8 cellular contexts compared by ENCODE assay signal in the genomic region with DNA sequence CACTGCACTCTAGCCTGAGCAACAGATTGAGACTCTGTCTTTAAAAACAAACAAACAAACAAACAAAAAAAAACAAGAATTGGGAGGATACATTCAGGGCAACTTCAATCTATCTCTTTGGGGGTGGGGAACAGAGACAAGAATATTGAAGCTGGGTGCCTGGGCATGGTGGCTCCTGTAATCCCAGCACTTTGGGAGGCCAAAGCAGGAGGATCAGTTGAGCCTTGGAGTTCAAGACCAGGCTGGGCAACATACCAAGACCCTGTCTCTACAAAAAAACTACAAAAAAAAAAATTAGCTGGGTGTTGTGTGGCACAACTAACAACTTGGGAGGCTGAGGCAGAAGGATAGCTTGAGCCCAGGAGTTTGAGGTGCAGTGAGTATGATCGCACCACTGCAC.
DNase-seq lines count a peak whose midpoint lies in the region; ATAC-seq and TF ChIP-seq lines count a peak whose summit lies in the region.

No MANE protein-coding gene starts in this region.

- H3K27me3 Mint-ChIP-seq in dendritic cell treated with granulocyte-macrophage colony-stimulating factor and Interleukin-4, amounts not matched to agents 40 ng/mL and 50 ng/mL, for 4 days, result peaks cover 1% of the 10 kb centered on the region
- peaks cover 13% of the 10 kb centered on the region for H3K27me3 Mint-ChIP-seq in nephron progenitor cell (ENCODE audit: low read depth, poor library complexity)

- H3K4me3 ChIP-seq in BLaER1 (peak overlapping the region; percentile 84), Loucy (ENCODE audit: low read length, poor library complexity, severe bottlenecking) (peak overlapping the region; percentile 97)

- H4K20me1 ChIP-seq in BLaER1, result peaks cover 58% of the 10 kb centered on the region
- H4K20me1 ChIP-seq in Loucy (ENCODE audit: insufficient read depth, low read length, poor library complexity, severe bottlenecking), result peaks cover 25% of the 10 kb centered on the region

- H3K4me3 Mint-ChIP-seq in dendritic cell treated with granulocyte-macrophage colony-stimulating factor and Interleukin-4, amounts not matched to agents 40 ng/mL and 50 ng/mL, for 4 days, result peak overlapping the region; percentile 72
- peak overlapping the region; percentile 86 for H3K4me3 Mint-ChIP-seq in nephron progenitor cell

- H3K27ac Mint-ChIP-seq in dendritic cell treated with granulocyte-macrophage colony-stimulating factor and Interleukin-4, amounts not matched to agents 40 ng/mL and 50 ng/mL, for 4 days, result peak overlapping the region; percentile 79
- H3K27ac Mint-ChIP-seq in nephron progenitor cell, result no peak overlapping the region

- no peaks in the 10 kb centered on the region for H3K9me3 ChIP-seq in BLaER1
- H3K9me3 ChIP-seq in Loucy (ENCODE audit: insufficient read depth, low read depth, low read length), result no peaks in the 10 kb centered on the region

- H2AFZ ChIP-seq in Loucy (ENCODE audit: low read length), result no peak overlapping the region

- peaks cover 10% of the 10 kb centered on the region for H3K36me3 Mint-ChIP-seq in dendritic cell treated with granulocyte-macrophage colony-stimulating factor and Interleukin-4, amounts not matched to agents 40 ng/mL and 50 ng/mL, for 4 days (ENCODE audit: low read depth)
- H3K36me3 Mint-ChIP-seq in nephron progenitor cell (ENCODE audit: low read depth), result no peaks in the 10 kb centered on the region

- intact Hi-C loops in dendritic cell treated with granulocyte-macrophage colony-stimulating factor and Interleukin-4, amounts not matched to agents 40 ng/mL and 50 ng/mL, for 4 days (cut with micrococcal nuclease), result no loop called here

- H3K36me3 ChIP-seq in BLaER1, result peaks cover 20% of the 10 kb centered on the region
- H3K36me3 ChIP-seq in Loucy (ENCODE audit: insufficient read depth, low read length), result no peaks in the 10 kb centered on the region

- H3K27me3 ChIP-seq in BLaER1 (no peaks in the 10 kb centered on the region), Loucy (ENCODE audit: insufficient read depth, low read length, poor library complexity, severe bottlenecking) (no peaks in the 10 kb centered on the region)

- H3F3A ChIP-seq in Loucy (ENCODE audit: low read depth), result no peaks in the 10 kb centered on the region

- DNase-seq in nephron progenitor cell, result no peak
- no peak for DNase-seq in NCI-H1436 treated with DMSO at 0.1 percent for 48 hours (lab: John Stamatoyannopoulos, UW)
- no peak for DNase-seq in NCI-H2196 treated with DMSO at 0.1 percent for 48 hours (lab: John Stamatoyannopoulos, UW; ENCODE audit: unreplicated experiment)

- ATAC-seq in HG02759 (IDR thresholded peaks at IDR 0.05; ENCODE audit: unreplicated experiment), result no peak
- no peak for ATAC-seq in GM18498 (IDR thresholded peaks at IDR 0.05; ENCODE audit: unreplicated experiment)

- TF ChIP-seq CTCF in Loucy (conservative IDR thresholded peaks at IDR 0.05; ENCODE audit: low read length) (no peak), nephron progenitor cell (IDR thresholded peaks at IDR 0.05) (no peak)

- H3K4me1 ChIP-seq in BLaER1, result peaks cover 67% of the 10 kb centered on the region
- peaks cover 40% of the 10 kb centered on the region for H3K4me1 ChIP-seq in Loucy (ENCODE audit: insufficient read depth, low read length, poor library complexity, severe bottlenecking)

- H3K4me1 Mint-ChIP-seq in dendritic cell treated with granulocyte-macrophage colony-stimulating factor and Interleukin-4, amounts not matched to agents 40 ng/mL and 50 ng/mL, for 4 days (ENCODE audit: low read depth), result peaks cover 53% of the 10 kb centered on the region
- H3K4me1 Mint-ChIP-seq in nephron progenitor cell, result peaks cover 60% of the 10 kb centered on the region

- peak overlapping the region; percentile 89 for H3K27ac ChIP-seq in BLaER1

- H3K4me2 ChIP-seq in BLaER1 (peak overlapping the region; percentile 85), Loucy (ENCODE audit: low read depth, low read length, poor library complexity, severe bottlenecking) (peak overlapping the region; percentile 97)

- no peaks in the 10 kb centered on the region for H3K9me3 Mint-ChIP-seq in dendritic cell treated with granulocyte-macrophage colony-stimulating factor and Interleukin-4, amounts not matched to agents 40 ng/mL and 50 ng/mL, for 4 days
- H3K9me3 Mint-ChIP-seq in nephron progenitor cell, result no peaks in the 10 kb centered on the region

- H3K9ac ChIP-seq in BLaER1 (peak overlapping the region; percentile 89), Loucy (ENCODE audit: low read depth, low read length, poor library complexity, severe bottlenecking) (peak overlapping the region; percentile 82)

- no peaks in the 10 kb centered on the region for H3K9me2 ChIP-seq in Loucy (replicated peaks; ENCODE audit: low read depth, low read length)

- peaks cover 68% of the 10 kb centered on the region for H3K79me2 ChIP-seq in Loucy (ENCODE audit: insufficient read depth, low read length)
